8 cellular contexts compared by ENCODE assay signal in genomic region chr4:165256081-165256659, GRCh38. TPM values are rescaled to one million over a fixed set of nuclear protein-coding genes. Genes with fewer than 3 reads are reported as not detected.
DNase-seq lines count a peak whose midpoint lies in the region; ATAC-seq, FAIRE-seq and TF ChIP-seq lines count a peak whose summit lies in the region.
"Not testable (repeated sequence)": the region's sequence is repeated elsewhere in the genome, so short reads cannot be mapped to it uniquely, and the experiment has no call there.

No MANE protein-coding gene starts in this region.

- H3K4me1 ChIP-seq in kidney (ENCODE audit: control insufficient read depth in 1 of 2, insufficient read depth in 1 of 2, low read depth in 1 of 2, low read length in 2 of 2); pancreas: not testable (repeated sequence)

- peaks cover 38% of the 10 kb centered on the region for H3K4me1 Mint-ChIP-seq in CD14-positive monocyte
- H3K4me1 Mint-ChIP-seq in activated CD4-positive, alpha-beta T cell treated with anti-CD3 and anti-CD28 coated beads for 36 hours = peaks cover 52% of the 10 kb centered on the region
- H3K4me1 Mint-ChIP-seq in MCF 10A (ENCODE audit: insufficient read depth, unreplicated experiment) = peaks cover 14% of the 10 kb centered on the region

- intact Hi-C loops in CD14-positive monocyte (cut with micrococcal nuclease) = loop anchor here in 1 of 2 donors (10.0 kb wide), 1 partner anchor 51 kb away; the partner anchor contains the start of gene KLHL2
- intact Hi-C loops in activated CD4-positive, alpha-beta T cell treated with anti-CD3 and anti-CD28 coated beads for 36 hours (cut with DNase I, micrococcal nuclease) = loop anchor here (5.0 to 10.0 kb wide), 3 partner anchors 41 to 51 kb away; partner anchors contain the start of gene KLHL2 (in 2 of the 2)
- intact Hi-C loops in MCF 10A (cut with micrococcal nuclease); kidney (cut with DNase I); pancreas (cut with DNase I): not testable (repeated sequence)

- FAIRE-seq in kidney (lab: Jason Lieb, UNC) = peak; percentile 83
- not testable (repeated sequence) for FAIRE-seq in pancreas (lab: Jason Lieb, UNC)

- H3K27ac ChIP-seq in kidney (ENCODE audit: low read depth in 2 of 2, low read length in 2 of 2) = not testable (repeated sequence)
- peak overlapping the region in 1 of 4 donors; percentile 44 for H3K27ac ChIP-seq in pancreas

- peak overlapping the region in 1 of 2 donors; percentile 77 for H3K4me3 Mint-ChIP-seq in CD14-positive monocyte
- peak overlapping the region; percentile 50 for H3K4me3 Mint-ChIP-seq in activated CD4-positive, alpha-beta T cell treated with anti-CD3 and anti-CD28 coated beads for 36 hours
- H3K4me3 Mint-ChIP-seq in MCF 10A (ENCODE audit: unreplicated experiment) = not testable (repeated sequence)

- POLR2A ChIA-PET in activated CD4-positive, alpha-beta T cell treated with anti-CD3 and anti-CD28 coated beads for 36 hours (lab: Charles Lee) = not testable (repeated sequence)
- POLR2A ChIA-PET in MCF 10A (lab: Yijun Ruan, JAX) = interaction anchor here (1.7 kb wide), 1 partner anchor 47 kb away, joined by 7 read pairs; no protein-coding TSS in a partner anchor

- not testable (repeated sequence) for H3K9me3 Mint-ChIP-seq in CD14-positive monocyte; activated CD4-positive, alpha-beta T cell treated with anti-CD3 and anti-CD28 coated beads for 36 hours (ENCODE audit: low read depth); MCF 10A (ENCODE audit: unreplicated experiment)

- WGBS in pancreas, 2 donors = 48% methylated on average over 7 of the region's 7 CpGs

- H3K27ac Mint-ChIP-seq in CD14-positive monocyte (peak overlapping the region; percentile 74 to 95 (median 90)), MCF 10A (ENCODE audit: low read depth, unreplicated experiment) (peak overlapping the region; percentile 10)
- H3K27ac Mint-ChIP-seq in activated CD4-positive, alpha-beta T cell treated with anti-CD3 and anti-CD28 coated beads for 36 hours = peak overlapping the region; percentile 74

- H3K27me3 Mint-ChIP-seq in CD14-positive monocyte (ENCODE audit: low read depth in 3 of 3); activated CD4-positive, alpha-beta T cell treated with anti-CD3 and anti-CD28 coated beads for 36 hours; MCF 10A (ENCODE audit: insufficient read depth, unreplicated experiment): not testable (repeated sequence)

- not testable (repeated sequence) for H3K27me3 ChIP-seq in pancreas

- not testable (repeated sequence) for H3K9me3 ChIP-seq in kidney (ENCODE audit: control insufficient read depth in 1 of 2, low read length in 2 of 2); pancreas

- not testable (repeated sequence) for TF ChIP-seq CTCF in CD14-positive monocyte (IDR thresholded peaks at IDR 0.05); MCF 10A (IDR thresholded peaks at IDR 0.05; ENCODE audit: unreplicated experiment); kidney (IDR thresholded peaks at IDR 0.05; ENCODE audit: borderline replicate concordance, extremely low read depth, insufficient read depth); pancreas (IDR thresholded peaks at IDR 0.05)

- BruUV-seq in MCF 10A (replicated peaks; lab: Mats Ljungman, UMichigan) = not testable (repeated sequence)

- H3K36me3 ChIP-seq in kidney (ENCODE audit: control insufficient read depth in 1 of 2, insufficient read depth in 2 of 2, low read length in 2 of 2); pancreas: not testable (repeated sequence)

- not testable (repeated sequence) for DNase-seq in CD14-positive monocyte (ENCODE audit: low spot score); activated CD4-positive, alpha-beta T cell treated with anti-CD3 and anti-CD28 coated beads for 36 hours; MCF 10A (ENCODE audit: unreplicated experiment); kidney; pancreas
- peak; percentile 31 for DNase-seq in NCI-H510A treated with DMSO at 0.1 percent for 48 hours (lab: John Stamatoyannopoulos, UW)

- not testable (repeated sequence) for H3K9ac ChIP-seq in kidney (ENCODE audit: low read length in 2 of 2)

- ATAC-seq in GM19467 (IDR thresholded peaks at IDR 0.05; ENCODE audit: unreplicated experiment) = peak; percentile 17
- peak; percentile 22 for ATAC-seq in HG03432 (IDR thresholded peaks at IDR 0.05; ENCODE audit: unreplicated experiment)
- peak; percentile 13 for ATAC-seq in activated CD4-positive, alpha-beta T cell treated with anti-CD3 and anti-CD28 coated beads for 36 hours
- peak in 3 of 4 donors; percentile 51 to 72 (median 60) for ATAC-seq in pancreas

- not testable (repeated sequence) for H3K36me3 Mint-ChIP-seq in CD14-positive monocyte; activated CD4-positive, alpha-beta T cell treated with anti-CD3 and anti-CD28 coated beads for 36 hours (ENCODE audit: low read depth)
- H3K36me3 Mint-ChIP-seq in MCF 10A (ENCODE audit: insufficient read depth, unreplicated experiment) = peaks cover 15% of the 10 kb centered on the region

- not testable (repeated sequence) for H3K4me3 ChIP-seq in kidney (ENCODE audit: low read length in 2 of 2); pancreas

- CTCF ChIA-PET in activated CD4-positive, alpha-beta T cell treated with anti-CD3 and anti-CD28 coated beads for 36 hours (lab: Charles Lee) = not testable (repeated sequence)
- CTCF ChIA-PET in MCF 10A (lab: Yijun Ruan, JAX) = interaction anchor here (0.6 kb wide), 2 partner anchors 53 to 124 kb away, joined by 3 to 4 read pairs; no protein-coding TSS in a partner anchor

RNA-seq across cellular contexts. Expression of gene KLHL2, which starts 48.8 kb away (rescaled TPM):
- polyA plus RNA-seq in CD14-positive monocyte (10 to 100 TPM in 1 of 2 donors, 1 to 10 TPM in 1; 6.9 to 11.1 TPM), kidney (ENCODE audit: insufficient read depth, low read depth, low replicate concordance) (11.5 TPM), pancreas (10 to 100 TPM in 1 of 2 donors, 1 to 10 TPM in 1; 6.0 to 10.8 TPM)
- total RNA-seq in activated CD4-positive, alpha-beta T cell treated with anti-CD3 and anti-CD28 coated beads for 36 hours = 10 to 100 TPM; 20.9 to 22.1 TPM
- total RNA-seq in MCF 10A (2022) (37.1 and 40.0 TPM in 2 replicates), kidney (44.4 TPM), pancreas (10 to 100 TPM in 2 of 6 donors, 1 to 10 TPM in 4; 4.1 to 12.2 (median 6.5) TPM)

Comparison
In these comparisons a context has a peak if more than half of its experiments do, and no peak if none do; other contexts are left out.
1. H3K27ac Mint-ChIP-seq: peak in every context shown above with its lines; median percentile 90 in CD14-positive monocyte; 74 in activated CD4-positive, alpha-beta T cell treated with anti-CD3 and anti-CD28 coated beads for 36 hours; 10 in MCF 10A.